Comparison of ENCODE assay signal across 26 cellular contexts in genomic region chr3:28101672-28102071, GRCh38.
DNase-seq lines count a peak whose midpoint lies in the region; ATAC-seq and TF ChIP-seq lines count a peak whose summit lies in the region.
"Had no signal": no experiment of that assay in that cellular context is flagged by ENCODE, and none has a peak within 500 bp of the region (broad histone marks: within the 10 kb centered on the region; RNA-seq: fewer than 3 reads in every experiment).

No MANE protein-coding gene starts in this region.

- no peaks in the 10 kb centered on the region for H3K4me1 ChIP-seq in colonic mucosa
- peaks cover 6 to 7% of the 10 kb centered on the region in 2 donors for H3K4me1 ChIP-seq in mucosa of rectum (ENCODE audit: control insufficient read depth in 2 of 2, insufficient read depth in 2 of 2, low read length in 2 of 2)
- H3K4me1 ChIP-seq in transverse colon = peaks cover 0 to 10% (median 4%) of the 10 kb centered on the region in 4 donors
- H3K4me1 ChIP-seq: BE2C, BLaER1 had no signal

- H3K9me3 Mint-ChIP-seq in activated CD4-positive, alpha-beta T cell treated with anti-CD3 and anti-CD28 coated beads for 36 hours (ENCODE audit: low read depth) = peaks cover 17% of the 10 kb centered on the region

- no peaks in the 10 kb centered on the region for H3K27me3 ChIP-seq in colonic mucosa
- H3K27me3 ChIP-seq in mucosa of rectum (ENCODE audit: control insufficient read depth in 2 of 2, insufficient read depth in 2 of 2, low read length in 2 of 2) = no peaks in the 10 kb centered on the region
- no peaks in the 10 kb centered on the region for H3K27me3 ChIP-seq in transverse colon
- H3K27me3 ChIP-seq: BE2C, BLaER1 had no signal

- intact Hi-C loops in colonic mucosa (cut with DNase I) (no loop called here), left colon (cut with DNase I, micrococcal nuclease) (no loop called here), transverse colon (cut with DNase I; ENCODE audit: low total_unique reads) (no loop called here)
- intact Hi-C loops in activated CD4-positive, alpha-beta T cell treated with anti-CD3 and anti-CD28 coated beads for 36 hours (cut with DNase I, micrococcal nuclease) = no loop called here

- H3K4me1 Mint-ChIP-seq in activated CD4-positive, alpha-beta T cell treated with anti-CD3 and anti-CD28 coated beads for 36 hours = no peaks in the 10 kb centered on the region
- H3K4me1 Mint-ChIP-seq: CD14-positive monocyte; CD4-positive, alpha-beta memory T cell; CD4-positive, CD25-positive, alpha-beta regulatory T cell had no signal

- H3K9ac ChIP-seq in colonic mucosa (ENCODE audit: low read depth in 2 of 2, low read length in 2 of 2) (no peak overlapping the region), mucosa of rectum (ENCODE audit: low read depth in 1 of 2, low read length in 2 of 2) (no peak overlapping the region)
- H3K9ac ChIP-seq: BLaER1 had no signal

- no peaks in the 10 kb centered on the region for H3K9me3 ChIP-seq in colonic mucosa
- H3K9me3 ChIP-seq in mucosa of rectum (ENCODE audit: control insufficient read depth in 2 of 2, low read length in 2 of 2) = peaks cover 3 to 9% of the 10 kb centered on the region in 2 donors
- peaks cover 18 to 21% of the 10 kb centered on the region in 2 donors for H3K9me3 ChIP-seq in transverse colon
- H3K9me3 ChIP-seq: BE2C had no signal

- TF ChIP-seq EP300 in transverse colon (IDR thresholded peaks at IDR 0.05; ENCODE audit: low read depth) = no peak

- TF ChIP-seq POLR2A in transverse colon (IDR thresholded peaks at IDR 0.05) = no peak

- no peak overlapping the region for H3K27ac Mint-ChIP-seq in activated CD4-positive, alpha-beta T cell treated with anti-CD3 and anti-CD28 coated beads for 36 hours
- H3K27ac Mint-ChIP-seq: CD14-positive monocyte; CD4-positive, alpha-beta memory T cell; CD4-positive, CD25-positive, alpha-beta regulatory T cell; CD8-positive, alpha-beta memory T cell had no signal

- peak; percentile 98 for ATAC-seq in left colon
- no peak for ATAC-seq in activated CD4-positive, alpha-beta T cell treated with anti-CD3 and anti-CD28 coated beads for 36 hours
- no peak for ATAC-seq in HG03139 (IDR thresholded peaks at IDR 0.05; ENCODE audit: unreplicated experiment)
- ATAC-seq in GM21786 (IDR thresholded peaks at IDR 0.05; ENCODE audit: unreplicated experiment) = no peak
- ATAC-seq: GM12878 had no signal

- H3K4me3 Mint-ChIP-seq in activated CD4-positive, alpha-beta T cell treated with anti-CD3 and anti-CD28 coated beads for 36 hours = no peak overlapping the region
- H3K4me3 Mint-ChIP-seq: CD14-positive monocyte; CD4-positive, alpha-beta memory T cell; CD4-positive, CD25-positive, alpha-beta regulatory T cell; CD8-positive, alpha-beta memory T cell had no signal

- no peaks in the 10 kb centered on the region for H3K36me3 ChIP-seq in colonic mucosa
- H3K36me3 ChIP-seq in mucosa of rectum (ENCODE audit: control insufficient read depth in 2 of 2, insufficient read depth in 2 of 2, low read length in 2 of 2) = no peaks in the 10 kb centered on the region
- H3K36me3 ChIP-seq in transverse colon = no peaks in the 10 kb centered on the region
- H3K36me3 ChIP-seq: BE2C, BLaER1 had no signal

- H3K4me3 ChIP-seq in colonic mucosa (no peak overlapping the region), mucosa of rectum (ENCODE audit: low read length in 2 of 2) (no peak overlapping the region), transverse colon (no peak overlapping the region)
- H3K4me3 ChIP-seq: BLaER1, GM12878 had no signal

- peak overlapping the region; percentile 42 for H3K27ac ChIP-seq in colonic mucosa
- peak overlapping the region; percentile 16 to 65 for H3K27ac ChIP-seq in mucosa of rectum (ENCODE audit: low read depth in 2 of 2, low read length in 2 of 2)
- peak overlapping the region; percentile 15 to 45 (median 28) for H3K27ac ChIP-seq in transverse colon
- H3K27ac ChIP-seq: BLaER1 had no signal

- DNase-seq in colonic mucosa (no peak), left colon (no peak), transverse colon (no peak), SHP77 (lab: John Stamatoyannopoulos, UW) (no peak)
- no peak for DNase-seq in activated CD4-positive, alpha-beta T cell treated with anti-CD3 and anti-CD28 coated beads for 36 hours
- DNase-seq: 8988T; ACHN; BE2C; C1 segment of cervical spinal cord; CD4-positive, alpha-beta memory T cell; CD4-positive, CD25-positive, alpha-beta regulatory T cell; CD8-positive, alpha-beta memory T cell; COR-L47; DMS 273 treated with DMSO at 0.1 percent for 48 hours; DMS153; DMS53; DMS79; DND-41; EL; GDM1 had no signal

- CTCF ChIA-PET in activated CD4-positive, alpha-beta T cell treated with anti-CD3 and anti-CD28 coated beads for 36 hours (lab: Charles Lee) = no interaction called here

- TF ChIP-seq CTCF in colonic mucosa (IDR thresholded peaks at IDR 0.05) = no peak
- TF ChIP-seq CTCF in transverse colon (IDR thresholded peaks at IDR 0.05) = no peak

- POLR2A ChIA-PET in activated CD4-positive, alpha-beta T cell treated with anti-CD3 and anti-CD28 coated beads for 36 hours (lab: Charles Lee) = no interaction called here

- 39 to 57% methylated on average over 1 of the region's 1 CpG for WGBS in transverse colon (ENCODE audit: low coverage in 1 of 2), 2 donors

- in situ Hi-C loops in transverse colon (cut with MboI; ENCODE audit: low pct_ligation_motif_present in 1 of 4, low pct_unique_long_range_greater_than_20kb in 1 of 4, low sequenced_read_pairs in 3 of 4) = no loop called here

- H3K36me3 Mint-ChIP-seq in activated CD4-positive, alpha-beta T cell treated with anti-CD3 and anti-CD28 coated beads for 36 hours (ENCODE audit: low read depth) = no peaks in the 10 kb centered on the region
- H3K36me3 Mint-ChIP-seq: CD14-positive monocyte; CD4-positive, CD25-positive, alpha-beta regulatory T cell had no signal

- no peaks in the 10 kb centered on the region for H3K27me3 Mint-ChIP-seq in activated CD4-positive, alpha-beta T cell treated with anti-CD3 and anti-CD28 coated beads for 36 hours
- H3K27me3 Mint-ChIP-seq: CD4-positive, CD25-positive, alpha-beta regulatory T cell had no signal
